ENCODE assay signal across 7 cellular contexts in the genomic region with DNA sequence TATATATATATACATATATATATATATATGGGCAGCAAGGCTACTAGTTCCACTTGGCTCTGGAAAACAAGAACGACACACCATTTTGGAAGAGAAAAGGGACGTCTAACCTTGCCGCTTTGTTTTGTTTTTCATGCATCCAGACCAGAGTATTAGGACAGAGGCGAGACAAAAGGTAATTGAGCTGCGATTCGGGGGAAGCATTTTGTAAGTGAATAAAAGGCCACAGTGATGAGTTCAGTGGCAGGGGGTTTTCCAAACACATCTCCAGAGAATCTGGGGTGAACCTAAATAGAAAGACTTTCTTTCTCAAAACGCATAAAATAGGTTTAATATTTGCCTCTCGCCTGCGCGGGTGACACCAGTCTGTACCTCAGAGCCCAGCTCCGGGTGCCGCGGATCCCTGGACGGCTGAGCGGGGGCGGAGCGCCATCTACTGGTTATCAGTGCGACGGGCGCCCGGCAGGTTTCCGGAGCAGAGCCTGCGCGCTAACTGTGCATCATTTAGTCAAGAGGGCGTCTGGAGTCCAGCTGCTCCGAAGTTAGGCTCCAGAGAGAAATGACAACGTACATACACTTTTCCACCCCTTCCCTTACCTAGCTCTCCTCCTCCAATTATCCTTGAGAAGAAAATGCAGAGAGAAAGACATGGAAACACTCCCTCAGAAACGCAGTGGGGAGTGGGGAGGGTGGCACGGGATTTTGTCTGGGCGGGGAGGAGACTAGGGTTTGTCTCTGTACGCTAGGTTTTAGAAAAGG.
DNase-seq lines count a peak whose midpoint lies in the region; ATAC-seq, FAIRE-seq and TF ChIP-seq lines count a peak whose summit lies in the region.

No MANE protein-coding gene starts in this region.

- 8% methylated on average over 31 of the region's 31 CpGs for WGBS in right cardiac atrium

- H3K27ac ChIP-seq in right cardiac atrium (ENCODE audit: low read length): no peak overlapping the region

- peak; percentile 98 for ATAC-seq in HG02623 (IDR thresholded peaks at IDR 0.05; ENCODE audit: unreplicated experiment)
- peak; percentile 95 to 97 for ATAC-seq in right cardiac atrium

- H3K27me3 ChIP-seq in right cardiac atrium (ENCODE audit: control insufficient read depth, insufficient read depth): no peaks in the 10 kb centered on the region

- no peaks in the 10 kb centered on the region for H3K4me1 ChIP-seq in right cardiac atrium (ENCODE audit: control insufficient read depth, insufficient read depth, low read length)

- peak; percentile 88 for TF ChIP-seq CTCF in retinal pigment epithelial cell (conservative IDR thresholded peaks at IDR 0.05; ENCODE audit: low read depth, low read length)

- no peak for TF ChIP-seq POLR2A in GM12891 (IDR thresholded peaks at IDR 0.05; ENCODE audit: low read depth, low read length)

- intact Hi-C loops in right cardiac atrium (cut with DNase I): loop anchor here in 1 of 4 donors (10.0 kb wide), 1 partner anchor 1465 kb away; no protein-coding TSS in a partner anchor

- peak; percentile 77 for DNase-seq in GM12891 (ENCODE audit: insufficient read length, low spot score)
- peak; percentile 93 for DNase-seq in NCI-H1092 treated with DMSO at 0.1 percent for 48 hours (lab: John Stamatoyannopoulos, UW)
- DNase-seq in T-helper 2 cell: peak; percentile 43 to 77 (median 68)
- peak; percentile 13 to 89 (median 64) for DNase-seq in amygdala (lab: John Stamatoyannopoulos, UW)
- DNase-seq in right cardiac atrium: peak; percentile 83 to 94 (median 94)
- DNase-seq in retinal pigment epithelial cell (ENCODE audit: low read depth): no peak

- FAIRE-seq in GM12891 (lab: Jason Lieb, UNC): peak; percentile 75

- no peaks in the 10 kb centered on the region for H3K9me3 ChIP-seq in right cardiac atrium (ENCODE audit: control insufficient read depth, low read length)

- no peak overlapping the region for H3K4me3 ChIP-seq in right cardiac atrium (ENCODE audit: low read length)
- peak overlapping the region; percentile 48 for H3K4me3 ChIP-seq in retinal pigment epithelial cell (ENCODE audit: low read length)

TF ChIP-seq in GM12891, 5 proteins besides CTCF, POLR2A, EP300 and RAD21:
- TF ChIP-seq TAF1 (IDR thresholded peaks at IDR 0.05; ENCODE audit: low read depth, low read length) (no peak), POU2F2 (IDR thresholded peaks at IDR 0.05; ENCODE audit: low read depth, low read length) (no peak), POLR2AphosphoS5 (IDR thresholded peaks at IDR 0.05; ENCODE audit: low read depth, low read length) (no peak), SPI1 (IDR thresholded peaks at IDR 0.05; ENCODE audit: low read depth, low read length) (no peak)
